ENCODE assay signal across 13 cellular contexts in the genomic region with DNA sequence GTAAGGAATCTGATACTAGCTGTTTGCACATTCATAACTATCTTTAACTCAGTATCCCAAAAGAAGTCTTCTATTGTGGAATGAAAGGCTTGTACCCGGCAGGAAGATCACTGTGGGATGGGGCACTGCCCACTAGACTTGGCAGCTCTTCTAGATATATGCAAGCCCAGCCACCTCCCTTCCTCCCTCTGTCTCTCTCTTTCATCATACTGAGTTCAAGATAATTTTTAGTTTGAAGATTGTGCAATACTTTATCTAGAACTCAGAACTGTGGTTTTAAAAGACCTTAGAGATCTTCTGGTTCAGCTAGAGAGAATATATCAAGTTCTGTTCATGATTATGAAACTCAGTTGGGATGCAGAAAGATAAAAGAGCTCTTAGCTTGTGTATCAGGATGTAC. TPM values are rescaled to one million over a fixed set of nuclear protein-coding genes. Genes with fewer than 3 reads are reported as not detected.
DNase-seq lines count a peak whose midpoint lies in the region; ATAC-seq and TF ChIP-seq lines count a peak whose summit lies in the region.
"Had no signal": no experiment of that assay in that cellular context is flagged by ENCODE, and none has a peak within 500 bp of the region (broad histone marks: within the 10 kb centered on the region; RNA-seq: fewer than 3 reads in every experiment).

No MANE protein-coding gene starts in this region.

- H3K9me3 Mint-ChIP-seq in activated CD4-positive, alpha-beta memory T cell treated with anti-CD3 and anti-CD28 coated beads, Interleukin-2, amount 10 ng/mL, durations not matched to agents 7 days and 5 days: no peaks in the 10 kb centered on the region
- H3K9me3 Mint-ChIP-seq: IgD-negative memory B cell had no signal

- ATAC-seq in GM18505 (IDR thresholded peaks at IDR 0.05; ENCODE audit: unreplicated experiment) (no peak), GM21526 (IDR thresholded peaks at IDR 0.05; ENCODE audit: low FRiP score, unreplicated experiment) (no peak), GM21825 (IDR thresholded peaks at IDR 0.05; ENCODE audit: unreplicated experiment) (no peak), GM21360 (IDR thresholded peaks at IDR 0.05; ENCODE audit: unreplicated experiment) (no peak)
- ATAC-seq: SK-N-SH treated with all-trans-retinoic acid at 6 μM for 48 hours had no signal

- H3K36me3 Mint-ChIP-seq in activated CD4-positive, alpha-beta memory T cell treated with anti-CD3 and anti-CD28 coated beads, Interleukin-2, amount 10 ng/mL, durations not matched to agents 7 days and 5 days (ENCODE audit: low read depth): peaks cover 21% of the 10 kb centered on the region

- H3K27me3 Mint-ChIP-seq in activated CD4-positive, alpha-beta memory T cell treated with anti-CD3 and anti-CD28 coated beads, Interleukin-2, amount 10 ng/mL, durations not matched to agents 7 days and 5 days: no peaks in the 10 kb centered on the region
- H3K27me3 Mint-ChIP-seq: IgD-negative memory B cell had no signal

- CTCF ChIA-PET in activated CD4-positive, alpha-beta memory T cell treated with anti-CD3 and anti-CD28 coated beads, Interleukin-2, amount 10 ng/mL, durations not matched to agents 7 days and 5 days (lab: Charles Lee): no interaction called here

- no peak overlapping the region for H3K4me3 Mint-ChIP-seq in activated CD4-positive, alpha-beta memory T cell treated with anti-CD3 and anti-CD28 coated beads, Interleukin-2, amount 10 ng/mL, durations not matched to agents 7 days and 5 days
- H3K4me3 Mint-ChIP-seq: IgD-negative memory B cell had no signal

- H3K27ac Mint-ChIP-seq in activated CD4-positive, alpha-beta memory T cell treated with anti-CD3 and anti-CD28 coated beads, Interleukin-2, amount 10 ng/mL, durations not matched to agents 7 days and 5 days: peak overlapping the region; percentile 58
- H3K27ac Mint-ChIP-seq: IgD-negative memory B cell had no signal

- peaks cover 36% of the 10 kb centered on the region for H3K4me1 Mint-ChIP-seq in activated CD4-positive, alpha-beta memory T cell treated with anti-CD3 and anti-CD28 coated beads, Interleukin-2, amount 10 ng/mL, durations not matched to agents 7 days and 5 days

- POLR2A ChIA-PET in activated CD4-positive, alpha-beta memory T cell treated with anti-CD3 and anti-CD28 coated beads, Interleukin-2, amount 10 ng/mL, durations not matched to agents 7 days and 5 days (lab: Charles Lee): interaction anchor here (1.0 to 1.2 kb wide), 2 partner anchors 54 to 105 kb away, joined by 3 to 4 read pairs; no protein-coding TSS in a partner anchor

- no peak for TF ChIP-seq POLR2A in GM18505 (IDR thresholded peaks at IDR 0.05; ENCODE audit: borderline replicate concordance, extremely low read depth, insufficient read depth, insufficient read length)

- peak; percentile 6 for DNase-seq in AG20443 (ENCODE audit: low spot score)
- DNase-seq in LHCN-M2 (ENCODE audit: low read depth): peak; percentile 7
- DNase-seq in activated CD4-positive, alpha-beta memory T cell treated with anti-CD3 and anti-CD28 coated beads, Interleukin-2, amount 10 ng/mL, durations not matched to agents 7 days and 5 days: no peak
- DNase-seq in fibroblast of the conjunctiva (ENCODE audit: low read depth): peak; percentile 40
- DNase-seq: activated CD8-positive, alpha-beta memory T cell treated with anti-CD3 and anti-CD28 coated beads, Interleukin-2, amount 50 U/mL, for 48 hours; mesendoderm; NCI-H345 had no signal

RNA-seq across cellular contexts. Expression of gene GPR34, which starts 22.5 kb away (rescaled TPM):
- not detected in 2 replicates for total RNA-seq in LHCN-M2 (2014; rRNA removed)
- polyA plus RNA-seq in LHCN-M2 (2012): not detected
- not detected for total RNA-seq in activated CD4-positive, alpha-beta memory T cell treated with anti-CD3 and anti-CD28 coated beads, Interleukin-2, amount 10 ng/mL, durations not matched to agents 7 days and 5 days

RNA-seq across cellular contexts. Expression of gene GPR82, which starts 57.7 kb away (rescaled TPM):
- not detected in 2 replicates for total RNA-seq in LHCN-M2 (2014; rRNA removed)
- 0.02 TPM for polyA plus RNA-seq in LHCN-M2 (2012)
- total RNA-seq in activated CD4-positive, alpha-beta memory T cell treated with anti-CD3 and anti-CD28 coated beads, Interleukin-2, amount 10 ng/mL, durations not matched to agents 7 days and 5 days: not detected
